Comparison of ENCODE assay signal across 17 cellular contexts in genomic region chr6:139754898-139755754, GRCh38.
DNase-seq lines count a peak whose midpoint lies in the region; ATAC-seq and TF ChIP-seq lines count a peak whose summit lies in the region.
"Had no signal": no experiment of that assay in that cellular context is flagged by ENCODE, and none has a peak within 500 bp of the region (broad histone marks: within the 10 kb centered on the region; RNA-seq: fewer than 3 reads in every experiment).

No MANE protein-coding gene starts in this region.

- in situ Hi-C loops in Panc1 (cut with HindIII; ENCODE audit: low pct_unique_long_range_greater_than_20kb, low sequenced_read_pairs) = no loop called here

- no peak overlapping the region for H2BK12ac ChIP-seq in neuronal stem cell (ENCODE audit: low read length)

- H4K8ac ChIP-seq in neuronal stem cell (ENCODE audit: low read depth, low read length) = no peak overlapping the region

- H2AK5ac ChIP-seq in neuronal stem cell (ENCODE audit: low read depth, low read length) = no peak overlapping the region

- no peaks in the 10 kb centered on the region for H3K4me1 Mint-ChIP-seq in activated T-helper 2 cell treated with anti-CD3 and anti-CD28 coated beads, Interferon-gamma antibody, Interleukin-2, Interleukin-4, amounts not matched to agents 10 μg/mL and 5 μg/mL and 100 μg/mL, durations not matched to agents 14 hours and 24 hours and 36 hours (ENCODE audit: low read depth)
- H3K4me1 Mint-ChIP-seq in activated T-helper 1 cell treated with anti-CD3 and anti-CD28 coated beads, Interleukin-12 subunit alpha, Interleukin-12 subunit beta, Interleukin-2, Interleukin-4 antibody, amounts not matched to agents 30 ng/mL and 10 ng/mL and 1 ng/mL, durations not matched to agents 14 hours and 24 hours and 36 hours (ENCODE audit: low read depth) = no peaks in the 10 kb centered on the region

- H3K14ac ChIP-seq in neuronal stem cell (ENCODE audit: low read length) = no peak overlapping the region

- no peak overlapping the region for H2BK120ac ChIP-seq in neuronal stem cell (ENCODE audit: low read depth, low read length)

- H2AFZ ChIP-seq in neuronal stem cell (ENCODE audit: low read length) = peak overlapping the region; percentile 57

- H2BK5ac ChIP-seq in neuronal stem cell (ENCODE audit: low read length) = no peak overlapping the region

- H3K27me3 Mint-ChIP-seq in activated T-helper 2 cell treated with anti-CD3 and anti-CD28 coated beads, Interferon-gamma antibody, Interleukin-2, Interleukin-4, amounts not matched to agents 10 μg/mL and 5 μg/mL and 100 μg/mL, durations not matched to agents 14 hours and 24 hours and 36 hours (ENCODE audit: low read depth) = no peaks in the 10 kb centered on the region
- H3K27me3 Mint-ChIP-seq in activated T-helper 1 cell treated with anti-CD3 and anti-CD28 coated beads, Interleukin-12 subunit alpha, Interleukin-12 subunit beta, Interleukin-2, Interleukin-4 antibody, amounts not matched to agents 30 ng/mL and 10 ng/mL and 1 ng/mL, durations not matched to agents 14 hours and 24 hours and 36 hours (ENCODE audit: insufficient read depth) = peaks cover 6% of the 10 kb centered on the region

- peak overlapping the region; percentile 73; the same call in 1 of the 2 replicates for H3K27ac ChIP-seq in Panc1 (ENCODE audit: low read length)
- no peak overlapping the region for H3K27ac ChIP-seq in neuronal stem cell (replicated peaks; ENCODE audit: low read length)
- H3K27ac ChIP-seq: vagina had no signal

- peak; percentile 18 for DNase-seq in CD1c-positive myeloid dendritic cell (ENCODE audit: extremely low spot score)
- DNase-seq in Panc1 (ENCODE audit: low read depth, low spot score) = no peak
- peak; percentile 90 for DNase-seq in fibroblast of gingiva (ENCODE audit: low read depth)
- no peak for DNase-seq in neuronal stem cell (ENCODE audit: low spot score)
- DNase-seq in activated T-helper 2 cell treated with anti-CD3 and anti-CD28 coated beads, Interferon-gamma antibody, Interleukin-2, Interleukin-4, amounts not matched to agents 10 μg/mL and 5 μg/mL and 100 μg/mL, durations not matched to agents 14 hours and 24 hours and 36 hours (ENCODE audit: low spot score) = no peak
- DNase-seq in cerebellum (ENCODE audit: low spot score) = no peak
- DNase-seq in activated T-helper 1 cell treated with anti-CD3 and anti-CD28 coated beads, Interleukin-12 subunit alpha, Interleukin-12 subunit beta, Interleukin-2, Interleukin-4 antibody, amounts not matched to agents 30 ng/mL and 10 ng/mL and 1 ng/mL, durations not matched to agents 14 hours and 24 hours and 36 hours (ENCODE audit: low spot score) = no peak
- DNase-seq: activated CD4-positive, alpha-beta T cell treated with anti-CD3 and anti-CD28 coated beads for 48 hours; midbrain; NCI-H1105; NCI-H2171; nucleus accumbens; stimulated activated CD4-positive, alpha-beta T cell treated with anti-CD3 and anti-CD28 coated beads, Interleukin-12 subunit alpha, Interleukin-12 subunit beta, amount 100 ng/mL, for 4 hours; stimulated activated naive CD8-positive, alpha-beta T cell treated with anti-CD3 and anti-CD28 coated beads, Interleukin-15, Interleukin-2, amounts not matched to agents 100 U/mL and 50 U/mL, for 24 hours had no signal

- H2BK15ac ChIP-seq in neuronal stem cell (ENCODE audit: low read length) = no peak overlapping the region

- H3K36me3 ChIP-seq in Panc1 (ENCODE audit: control insufficient read depth, insufficient read depth, low read length) (no peaks in the 10 kb centered on the region), neuronal stem cell (replicated peaks in 1 of 2; ENCODE audit: control insufficient read depth in 2 of 2, insufficient read depth in 2 of 2, low read length in 2 of 2) (no peaks in the 10 kb centered on the region)
- H3K36me3 ChIP-seq: vagina had no signal

- H3K27ac Mint-ChIP-seq in activated T-helper 2 cell treated with anti-CD3 and anti-CD28 coated beads, Interferon-gamma antibody, Interleukin-2, Interleukin-4, amounts not matched to agents 10 μg/mL and 5 μg/mL and 100 μg/mL, durations not matched to agents 14 hours and 24 hours and 36 hours = no peak overlapping the region
- H3K27ac Mint-ChIP-seq in activated T-helper 1 cell treated with anti-CD3 and anti-CD28 coated beads, Interleukin-12 subunit alpha, Interleukin-12 subunit beta, Interleukin-2, Interleukin-4 antibody, amounts not matched to agents 30 ng/mL and 10 ng/mL and 1 ng/mL, durations not matched to agents 14 hours and 24 hours and 36 hours = no peak overlapping the region
- H3K27ac Mint-ChIP-seq: activated naive CD4-positive, alpha-beta T cell treated with anti-CD3 and anti-CD28 coated beads, Interleukin-2, amount 50 U/mL, for 72 hours had no signal

- H4K91ac ChIP-seq in neuronal stem cell (ENCODE audit: low read depth, low read length, poor library complexity) = no peak overlapping the region

- H3K9ac ChIP-seq in neuronal stem cell (ENCODE audit: low read depth, low read length, poor library complexity) = no peak overlapping the region

- CTCF ChIA-PET in Panc1 (lab: Charles Lee) = no interaction called here

- H3K23ac ChIP-seq in neuronal stem cell (ENCODE audit: low read depth, low read length, poor library complexity) = no peak overlapping the region

- H3K9me3 ChIP-seq in Panc1 (ENCODE audit: control insufficient read depth, insufficient read depth, low read depth, low read length) = peaks cover 15% of the 10 kb centered on the region; the same call in 1 of the 2 replicates
- H3K9me3 ChIP-seq in neuronal stem cell (replicated peaks in 1 of 2; ENCODE audit: control insufficient read depth in 2 of 2, insufficient read depth in 1 of 2, low read depth in 1 of 2, low read length in 2 of 2) = no peaks in the 10 kb centered on the region
- H3K9me3 ChIP-seq: vagina had no signal

- H3K27me3 ChIP-seq in Panc1 (ENCODE audit: control insufficient read depth, insufficient read depth, low read length) (no peaks in the 10 kb centered on the region), neuronal stem cell (ENCODE audit: control insufficient read depth in 3 of 3, insufficient read depth in 3 of 3, low read depth in 1 of 3, low read length in 3 of 3) (no peaks in the 10 kb centered on the region)
- H3K27me3 ChIP-seq: vagina had no signal

- H3K4me1 ChIP-seq in Panc1 (ENCODE audit: control insufficient read depth, insufficient read depth, low read length) (peaks cover 4% of the 10 kb centered on the region; the same call in 1 of the 2 replicates), neuronal stem cell (ENCODE audit: control insufficient read depth in 2 of 2, insufficient read depth in 1 of 2, low read depth in 1 of 2, low read length in 2 of 2) (peaks cover 4% of the 10 kb centered on the region in 2 donors)

- ATAC-seq in Panc1 (no peak), HG03108 (IDR thresholded peaks at IDR 0.05; ENCODE audit: unreplicated experiment) (no peak)
- ATAC-seq: activated naive CD4-positive, alpha-beta T cell treated with anti-CD3 and anti-CD28 coated beads, Interleukin-2, amount 50 U/mL, for 72 hours; stimulated activated naive CD8-positive, alpha-beta T cell treated with anti-CD3 and anti-CD28 coated beads, Interleukin-15, Interleukin-2, amounts not matched to agents 100 U/mL and 50 U/mL, for 24 hours had no signal

- no peak overlapping the region for H3K18ac ChIP-seq in neuronal stem cell (ENCODE audit: low read length)

- no TSS peak for BruUV-seq in Panc1 (replicated peaks; lab: Mats Ljungman, UMichigan)

- no peaks in the 10 kb centered on the region for H3K9me3 Mint-ChIP-seq in activated T-helper 2 cell treated with anti-CD3 and anti-CD28 coated beads, Interferon-gamma antibody, Interleukin-2, Interleukin-4, amounts not matched to agents 10 μg/mL and 5 μg/mL and 100 μg/mL, durations not matched to agents 14 hours and 24 hours and 36 hours
- no peaks in the 10 kb centered on the region for H3K9me3 Mint-ChIP-seq in activated T-helper 1 cell treated with anti-CD3 and anti-CD28 coated beads, Interleukin-12 subunit alpha, Interleukin-12 subunit beta, Interleukin-2, Interleukin-4 antibody, amounts not matched to agents 30 ng/mL and 10 ng/mL and 1 ng/mL, durations not matched to agents 14 hours and 24 hours and 36 hours
- H3K9me3 Mint-ChIP-seq: activated naive CD4-positive, alpha-beta T cell treated with anti-CD3 and anti-CD28 coated beads, Interleukin-2, amount 50 U/mL, for 72 hours had no signal

- no peak overlapping the region for H3K4ac ChIP-seq in neuronal stem cell (ENCODE audit: low read length)

- H3K4me3 ChIP-seq in Panc1 (ENCODE audit: low read depth in 2 of 2, low read length in 2 of 2) (no peak overlapping the region), neuronal stem cell (ENCODE audit: low read length in 2 of 2) (no peak overlapping the region)
- H3K4me3 ChIP-seq: vagina had no signal

- H3K79me1 ChIP-seq in neuronal stem cell (ENCODE audit: low read depth, low read length) = no peaks in the 10 kb centered on the region

- no peaks in the 10 kb centered on the region for H3K36me3 Mint-ChIP-seq in activated T-helper 2 cell treated with anti-CD3 and anti-CD28 coated beads, Interferon-gamma antibody, Interleukin-2, Interleukin-4, amounts not matched to agents 10 μg/mL and 5 μg/mL and 100 μg/mL, durations not matched to agents 14 hours and 24 hours and 36 hours (ENCODE audit: low read depth)
- H3K36me3 Mint-ChIP-seq in activated T-helper 1 cell treated with anti-CD3 and anti-CD28 coated beads, Interleukin-12 subunit alpha, Interleukin-12 subunit beta, Interleukin-2, Interleukin-4 antibody, amounts not matched to agents 30 ng/mL and 10 ng/mL and 1 ng/mL, durations not matched to agents 14 hours and 24 hours and 36 hours (ENCODE audit: low read depth) = no peaks in the 10 kb centered on the region
- H3K36me3 Mint-ChIP-seq: activated naive CD4-positive, alpha-beta T cell treated with anti-CD3 and anti-CD28 coated beads, Interleukin-2, amount 50 U/mL, for 72 hours had no signal

- H3K4me2 ChIP-seq in neuronal stem cell (ENCODE audit: insufficient read depth, low read length, poor library complexity, severe bottlenecking) = no peak overlapping the region

- POLR2A ChIA-PET in Panc1 (lab: Charles Lee) = no interaction called here

- no CpG with 5 or more reads among the region's 6 CpGs for WGBS in neuronal stem cell (ENCODE audit: extremely low coverage in 2 of 2, insufficient read length in 2 of 2, insufficient replicate concordance in 1 of 2), 2 donors

- no peak for TF ChIP-seq CTCF in Panc1 (IDR thresholded peaks at IDR 0.05)

- H3K4me3 Mint-ChIP-seq in activated T-helper 2 cell treated with anti-CD3 and anti-CD28 coated beads, Interferon-gamma antibody, Interleukin-2, Interleukin-4, amounts not matched to agents 10 μg/mL and 5 μg/mL and 100 μg/mL, durations not matched to agents 14 hours and 24 hours and 36 hours (ENCODE audit: low read depth) = no peak overlapping the region
- H3K4me3 Mint-ChIP-seq in activated T-helper 1 cell treated with anti-CD3 and anti-CD28 coated beads, Interleukin-12 subunit alpha, Interleukin-12 subunit beta, Interleukin-2, Interleukin-4 antibody, amounts not matched to agents 30 ng/mL and 10 ng/mL and 1 ng/mL, durations not matched to agents 14 hours and 24 hours and 36 hours = no peak overlapping the region

- intact Hi-C loops in Panc1 (cut with micrococcal nuclease; ENCODE audit: unreplicated experiment) = no loop called here
- intact Hi-C loops in activated T-helper 2 cell treated with anti-CD3 and anti-CD28 coated beads, Interferon-gamma antibody, Interleukin-2, Interleukin-4, amounts not matched to agents 10 μg/mL and 5 μg/mL and 100 μg/mL, durations not matched to agents 14 hours and 24 hours and 36 hours (cut with micrococcal nuclease) = no loop called here
- intact Hi-C loops in activated T-helper 1 cell treated with anti-CD3 and anti-CD28 coated beads, Interleukin-12 subunit alpha, Interleukin-12 subunit beta, Interleukin-2, Interleukin-4 antibody, amounts not matched to agents 30 ng/mL and 10 ng/mL and 1 ng/mL, durations not matched to agents 14 hours and 24 hours and 36 hours (cut with micrococcal nuclease) = no loop called here

Comparison
In these comparisons a context has a peak if more than half of its experiments do, and no peak if none do; other contexts are left out.
1. DNase-seq: peak in CD1c-positive myeloid dendritic cell (single experiment) and fibroblast of gingiva (single experiment); none in Panc1 (single experiment), neuronal stem cell (single experiment), activated T-helper 2 cell treated with anti-CD3 and anti-CD28 coated beads, Interferon-gamma antibody, Interleukin-2, Interleukin-4, amounts not matched to agents 10 μg/mL and 5 μg/mL and 100 μg/mL, durations not matched to agents 14 hours and 24 hours and 36 hours (single experiment), cerebellum (single experiment) and activated T-helper 1 cell treated with anti-CD3 and anti-CD28 coated beads, Interleukin-12 subunit alpha, Interleukin-12 subunit beta, Interleukin-2, Interleukin-4 antibody, amounts not matched to agents 30 ng/mL and 10 ng/mL and 1 ng/mL, durations not matched to agents 14 hours and 24 hours and 36 hours (single experiment).